ENCODE assay signal across 25 cellular contexts in the genomic region with DNA sequence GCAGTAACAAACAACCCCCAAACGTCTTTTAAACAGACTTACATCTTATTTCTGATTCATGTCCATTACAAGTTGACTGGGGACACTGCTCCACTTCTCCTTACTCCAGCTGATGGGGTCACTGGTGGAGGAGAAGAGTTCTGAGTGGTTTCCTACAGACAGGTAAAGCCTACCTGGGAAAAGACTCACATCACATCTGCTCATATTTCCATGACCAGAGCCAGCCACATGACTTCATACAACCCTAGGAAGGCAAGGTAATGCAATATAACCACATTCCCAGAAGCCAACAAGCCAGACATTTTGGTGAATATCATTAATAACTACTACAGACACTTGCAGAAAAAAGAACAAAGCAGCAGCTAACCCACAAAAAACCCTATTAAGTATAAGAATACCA.
"Had no signal": no experiment of that assay in that cellular context is flagged by ENCODE, and none has a peak within 500 bp of the region (broad histone marks: within the 10 kb centered on the region; RNA-seq: fewer than 3 reads in every experiment).

No MANE protein-coding gene starts in this region.

- DNase-seq: colonic mucosa; cortex of kidney; dermis blood vessel endothelial cell; dorsolateral prefrontal cortex; effector CD4-positive, alpha-beta T cell; effector CD8-positive, alpha-beta T cell; effector memory CD4-positive, alpha-beta T cell; effector memory CD8-positive, alpha-beta T cell; endodermal cell; erythroblast; esophagus squamous epithelium; foreskin fibroblast; foreskin keratinocyte; foreskin melanocyte; gastrocnemius medialis; glutamatergic neuron; head of caudate nucleus; heart left ventricle; heart right ventricle had no signal

- H3K27me3 ChIP-seq: colonic mucosa, foreskin keratinocyte, gastrocnemius medialis had no signal

- H3K9me3 ChIP-seq: colonic mucosa, esophagus muscularis mucosa, esophagus squamous epithelium, gastrocnemius medialis, gastroesophageal sphincter, heart left ventricle, heart right ventricle had no signal

- H3K4me3 Mint-ChIP-seq: dendritic cell treated with granulocyte-macrophage colony-stimulating factor and Interleukin-4, amounts not matched to agents 40 ng/mL and 50 ng/mL, for 4 days; effector memory CD8-positive, alpha-beta T cell; endodermal cell had no signal

- H3K4me1 ChIP-seq: colonic mucosa, esophagus muscularis mucosa, esophagus squamous epithelium, foreskin keratinocyte, gastrocnemius medialis, gastroesophageal sphincter, heart left ventricle, heart right ventricle had no signal

- H3K9me3 Mint-ChIP-seq: dendritic cell treated with granulocyte-macrophage colony-stimulating factor and Interleukin-4, amounts not matched to agents 40 ng/mL and 50 ng/mL, for 4 days; effector memory CD8-positive, alpha-beta T cell; endodermal cell had no signal

- ATAC-seq: effector memory CD8-positive, alpha-beta T cell; esophagus mucosa; foreskin keratinocyte; gastrocnemius medialis; gastroesophageal sphincter; heart left ventricle; heart right ventricle had no signal

- H3K36me3 ChIP-seq: colonic mucosa, esophagus muscularis mucosa, esophagus squamous epithelium, gastrocnemius medialis, gastroesophageal sphincter, heart left ventricle, heart right ventricle had no signal

- H3K4me3 ChIP-seq: colonic mucosa, coronary artery, dorsolateral prefrontal cortex, esophagus muscularis mucosa, esophagus squamous epithelium, gastrocnemius medialis, gastroesophageal sphincter, heart left ventricle, heart right ventricle had no signal

- H3K27ac Mint-ChIP-seq: dendritic cell treated with granulocyte-macrophage colony-stimulating factor and Interleukin-4, amounts not matched to agents 40 ng/mL and 50 ng/mL, for 4 days; effector memory CD8-positive, alpha-beta T cell; endodermal cell had no signal

- H3K27ac ChIP-seq: colonic mucosa, coronary artery, dorsolateral prefrontal cortex, epithelial cell of prostate, esophagus muscularis mucosa, esophagus squamous epithelium, foreskin keratinocyte, gastrocnemius medialis, gastroesophageal sphincter, heart left ventricle, heart right ventricle had no signal

- H3K4me1 Mint-ChIP-seq: endodermal cell had no signal
